In the genomic region with DNA sequence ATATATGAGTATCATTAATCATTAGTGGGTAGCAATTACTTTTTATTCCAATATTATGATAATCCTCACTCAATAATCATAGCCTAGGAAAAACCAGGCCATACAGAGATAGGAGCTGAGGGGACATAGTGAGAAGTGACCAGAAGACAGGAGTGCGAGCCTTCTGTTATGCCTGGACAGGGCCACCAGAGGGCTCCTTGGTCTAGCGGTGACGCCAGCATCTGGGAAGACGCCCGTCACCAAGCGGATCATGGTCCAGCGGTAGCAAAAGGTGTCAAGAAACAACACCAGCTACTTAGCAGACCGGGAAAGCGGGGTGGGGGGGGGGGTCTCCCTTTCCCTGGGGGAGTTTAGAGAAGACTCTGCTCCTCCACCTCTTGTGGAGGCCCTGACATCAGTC, we compare ENCODE assay signal across 7 cellular contexts. TPM values are rescaled to one million over a fixed set of nuclear protein-coding genes. Genes with fewer than 3 reads are reported as not detected.
A peak's percentile ranks its signal among the peaks of the same experiment; 100 is the strongest.
DNase-seq lines count a peak whose midpoint lies in the region; ATAC-seq and TF ChIP-seq lines count a peak whose summit lies in the region.
"Not testable (repeated sequence)": the region's sequence is repeated elsewhere in the genome, so short reads cannot be mapped to it uniquely, and the experiment has no call there.
"Had no signal": no experiment of that assay in that cellular context is flagged by ENCODE, and none has a peak within 500 bp of the region (broad histone marks: within the 10 kb centered on the region; RNA-seq: fewer than 3 reads in every experiment).

No MANE protein-coding gene starts in this region.

- not testable (repeated sequence) for H3K36me3 ChIP-seq in OCI-LY7 (ENCODE audit: insufficient read depth, low read length); adrenal gland (replicated peaks in 1 of 2); upper lobe of right lung

- not testable (repeated sequence) for H3K4me2 ChIP-seq in OCI-LY7 (ENCODE audit: low read length)

- peaks cover 15% of the 10 kb centered on the region for H3K4me1 ChIP-seq in OCI-LY7 (ENCODE audit: insufficient read depth, low read length, poor library complexity, severe bottlenecking)
- H3K4me1 ChIP-seq in adrenal gland (replicated peaks in 1 of 2) = not testable (repeated sequence)
- H3K4me1 ChIP-seq in upper lobe of right lung = peaks cover 41% of the 10 kb centered on the region

- CTCF ChIA-PET in OCI-LY7 (lab: Charles Lee; ENCODE audit: unreplicated experiment) = not testable (repeated sequence)

- H3K4me1 Mint-ChIP-seq in natural killer cell treated with Interleukin-12 subunit alpha and Interleukin-12 subunit beta and Interleukin-15 and Interleukin-18, amount 100 ng/mL, for 72 hours (ENCODE audit: low read depth in 2 of 2) = peaks cover 47 to 62% of the 10 kb centered on the region in 2 donors

- not testable (repeated sequence) for H2AFZ ChIP-seq in OCI-LY7 (ENCODE audit: low read length)

- intact Hi-C loops in OCI-LY7 (cut with micrococcal nuclease; ENCODE audit: unreplicated experiment) = loop anchor here (1.0 kb wide), 1 partner anchor 84 kb away; no protein-coding TSS in a partner anchor
- intact Hi-C loops in adrenal gland (cut with DNase I); upper lobe of right lung (cut with DNase I): not testable (repeated sequence)

- peak overlapping the region; percentile 3 for H3K4me3 Mint-ChIP-seq in natural killer cell treated with Interleukin-12 subunit alpha and Interleukin-12 subunit beta and Interleukin-15 and Interleukin-18, amount 100 ng/mL, for 72 hours

- not testable (repeated sequence) for ATAC-seq in natural killer cell treated with Interleukin-12 subunit alpha and Interleukin-12 subunit beta and Interleukin-15 and Interleukin-18, amount 100 ng/mL, for 72 hours; upper lobe of right lung

- not testable (repeated sequence) for H3K27me3 ChIP-seq in adrenal gland, upper lobe of right lung

- H4K20me1 ChIP-seq in OCI-LY7 (ENCODE audit: insufficient read depth, low read length) = not testable (repeated sequence)

- peaks cover 0 to 16% of the 10 kb centered on the region in 2 donors for H3K27me3 Mint-ChIP-seq in natural killer cell treated with Interleukin-12 subunit alpha and Interleukin-12 subunit beta and Interleukin-15 and Interleukin-18, amount 100 ng/mL, for 72 hours

- BruUV-seq in OCI-LY7 (replicated peaks; lab: Mats Ljungman, UMichigan) = not testable (repeated sequence)

- not testable (repeated sequence) for H3K79me2 ChIP-seq in OCI-LY7 (ENCODE audit: insufficient read depth, low read depth, low read length)

- H3K36me3 Mint-ChIP-seq in natural killer cell treated with Interleukin-12 subunit alpha and Interleukin-12 subunit beta and Interleukin-15 and Interleukin-18, amount 100 ng/mL, for 72 hours = not testable (repeated sequence)

- POLR2A ChIA-PET in OCI-LY7 (lab: Charles Lee) = not testable (repeated sequence)

- H3K27ac ChIP-seq in OCI-LY7 (ENCODE audit: low read depth, low read length, poor library complexity, severe bottlenecking); upper lobe of right lung: not testable (repeated sequence)
- H3K27ac ChIP-seq in adrenal gland = peak overlapping the region in 1 of 5 donors; percentile 8

- H3K9me3 ChIP-seq in OCI-LY7 (ENCODE audit: low read length); adrenal gland (replicated peaks in 1 of 3); upper lobe of right lung: not testable (repeated sequence)

- peak overlapping the region in 1 of 2 donors; percentile 17 for H3K27ac Mint-ChIP-seq in natural killer cell treated with Interleukin-12 subunit alpha and Interleukin-12 subunit beta and Interleukin-15 and Interleukin-18, amount 100 ng/mL, for 72 hours

- WGBS in adrenal gland, 4 donors = 0 to 4% (median 1%) methylated on average over 7 to 9 of the region's 9 CpGs

- not testable (repeated sequence) for H3K9me3 Mint-ChIP-seq in natural killer cell treated with Interleukin-12 subunit alpha and Interleukin-12 subunit beta and Interleukin-15 and Interleukin-18, amount 100 ng/mL, for 72 hours

- TF ChIP-seq CTCF in GM12865 (IDR thresholded peaks at IDR 0.05; ENCODE audit: insufficient read depth, low read depth, low read length, missing control alignments) (peak; percentile 18), OCI-LY7 (conservative IDR thresholded peaks at IDR 0.05; ENCODE audit: low read length) (peak; percentile 60), adrenal gland (IDR thresholded peaks at IDR 0.05) (peak; percentile 35 to 82 (median 66)), fibroblast of pulmonary artery (IDR thresholded peaks at IDR 0.05; ENCODE audit: low read length, missing control alignments) (peak; percentile 32), upper lobe of right lung (IDR thresholded peaks at IDR 0.05) (peak; percentile 64)

- not testable (repeated sequence) for DNase-seq in GM12865 (ENCODE audit: low read depth); OCI-LY7 (ENCODE audit: low spot score); natural killer cell treated with Interleukin-12 subunit alpha and Interleukin-12 subunit beta and Interleukin-15 and Interleukin-18, amount 100 ng/mL, for 72 hours (ENCODE audit: low spot score)
- peak; percentile 59 to 91 (median 76) for DNase-seq in adrenal gland
- DNase-seq in fibroblast of pulmonary artery (ENCODE audit: low read depth) = peak; percentile 33
- DNase-seq in upper lobe of right lung = peak; percentile 80

- not testable (repeated sequence) for H3K9me2 ChIP-seq in OCI-LY7 (ENCODE audit: insufficient read depth, low read length)

- TF ChIP-seq POLR2A in adrenal gland (IDR thresholded peaks at IDR 0.05) = not testable (repeated sequence)

- not testable (repeated sequence) for H3K4me3 ChIP-seq in GM12865 (ENCODE audit: low read depth, low read length); OCI-LY7 (ENCODE audit: low read depth, low read length, poor library complexity, severe bottlenecking); adrenal gland; fibroblast of pulmonary artery (replicated peaks; ENCODE audit: low read depth, low read length); upper lobe of right lung

RNA-seq across cellular contexts. Expression of gene ADCY4, which starts 7.0 kb away (rescaled TPM):
- 0.26 and 2.0 TPM in 2 replicates for total RNA-seq in OCI-LY7 (2014; rRNA removed; shearing (Covaris generic))
- total RNA-seq in OCI-LY7 (2022) (3.4 and 6.0 TPM in 2 replicates), adrenal gland (10 to 100 TPM in 5 of 8 donors, 1 to 10 TPM in 3; 3.9 to 34.0 (median 13.1) TPM), upper lobe of right lung (54.5 TPM)
- 10 to 100 TPM in 2 of 3 donors, 1 to 10 TPM in 1; 4.5 to 70.1 (median 45.8) TPM for polyA plus RNA-seq in adrenal gland
- total RNA-seq in natural killer cell treated with Interleukin-12 subunit alpha and Interleukin-12 subunit beta and Interleukin-15 and Interleukin-18, amount 100 ng/mL, for 72 hours = 1 to 10 TPM; 1.0 to 1.9 TPM
- total RNA-seq: M059J had no signal

RNA-seq across cellular contexts. Expression of gene RIPK3, which starts 11.9 kb away (rescaled TPM):
- total RNA-seq in OCI-LY7 (2014; rRNA removed; shearing (Covaris generic)) = 8.1 and 13.8 TPM in 2 replicates
- total RNA-seq in OCI-LY7 (2022) (14.5 and 18.8 TPM in 2 replicates), adrenal gland (10 to 100 TPM in 1 of 8 donors, 1 to 10 TPM in 6, under 1 TPM in 1; 0.78 to 10.4 (median 3.8) TPM), upper lobe of right lung (23.4 TPM)
- polyA plus RNA-seq in adrenal gland = 1 to 10 TPM; 1.5 to 8.0 (median 4.6) TPM
- total RNA-seq in natural killer cell treated with Interleukin-12 subunit alpha and Interleukin-12 subunit beta and Interleukin-15 and Interleukin-18, amount 100 ng/mL, for 72 hours = 10 to 100 TPM; 12.5 to 15.5 TPM
- total RNA-seq: M059J had no signal

RNA-seq across cellular contexts. Expression of gene LTB4R, which starts 16.6 kb away (rescaled TPM):
- 15.8 and 17.9 TPM in 2 replicates for total RNA-seq in OCI-LY7 (2014; rRNA removed; shearing (Covaris generic))
- total RNA-seq in OCI-LY7 (2022) = 28.3 and 30.5 TPM in 2 replicates
- total RNA-seq in adrenal gland = 10 to 100 TPM in 4 of 8 donors, 1 to 10 TPM in 4; 1.4 to 21.0 (median 10.9) TPM
- 10 to 100 TPM in 2 of 3 donors, 1 to 10 TPM in 1; 9.4 to 30.2 (median 17.5) TPM for polyA plus RNA-seq in adrenal gland
- 10 to 100 TPM; 13.2 to 37.3 TPM for total RNA-seq in natural killer cell treated with Interleukin-12 subunit alpha and Interleukin-12 subunit beta and Interleukin-15 and Interleukin-18, amount 100 ng/mL, for 72 hours
- total RNA-seq in upper lobe of right lung = 9.8 TPM

RNA-seq across cellular contexts. Expression of gene LTB4R2, which starts 18.0 kb away (rescaled TPM):
- total RNA-seq in OCI-LY7 (2014; rRNA removed; shearing (Covaris generic)) = 15.7 and 18.2 TPM in 2 replicates
- total RNA-seq in OCI-LY7 (2022) (37.6 TPM in 2 replicates), adrenal gland (10 to 100 TPM in 2 of 8 donors, 1 to 10 TPM in 5, under 1 TPM in 1; 0.42 to 11.1 (median 4.5) TPM), upper lobe of right lung (6.4 TPM)
- 1 to 10 TPM in 2 of 3 donors, under 1 TPM in 1; 0.57 to 2.7 (median 1.8) TPM for polyA plus RNA-seq in adrenal gland
- total RNA-seq in natural killer cell treated with Interleukin-12 subunit alpha and Interleukin-12 subunit beta and Interleukin-15 and Interleukin-18, amount 100 ng/mL, for 72 hours = 10 to 100 TPM; 13.7 to 27.1 TPM

RNA-seq across cellular contexts. Expression of gene CIDEB, which starts 20.1 kb away (rescaled TPM):
- total RNA-seq in OCI-LY7 (2014; rRNA removed; shearing (Covaris generic)) = not detected in 2 replicates
- total RNA-seq in OCI-LY7 (2022) (1.6 and 3.2 TPM in 2 replicates), adrenal gland (10 to 100 TPM; 16.4 to 62.1 (median 38.1) TPM), upper lobe of right lung (18.8 TPM)
- 10 to 100 TPM; 17.5 to 73.7 (median 37.4) TPM for polyA plus RNA-seq in adrenal gland
- 10 to 100 TPM in 1 of 2 donors, 1 to 10 TPM in 1; 6.8 to 20.2 TPM for total RNA-seq in natural killer cell treated with Interleukin-12 subunit alpha and Interleukin-12 subunit beta and Interleukin-15 and Interleukin-18, amount 100 ng/mL, for 72 hours
- total RNA-seq: M059J had no signal
